ENCODE assay signal across 7 cellular contexts in genomic region chr9:134301387-134302129, GRCh38.
A peak's percentile ranks its signal among the peaks of the same experiment; 100 is the strongest.
DNase-seq lines count a peak whose midpoint lies in the region; ATAC-seq lines count a peak whose summit lies in the region.

No MANE protein-coding gene starts in this region.

- H3K27ac ChIP-seq in effector memory CD4-positive, alpha-beta T cell (ENCODE audit: insufficient read depth, low read length, poor library complexity, severe bottlenecking): no peak overlapping the region

- H3K4me3 ChIP-seq in effector memory CD4-positive, alpha-beta T cell (ENCODE audit: insufficient read depth, low read depth, low read length, poor library complexity, severe bottlenecking): no peak overlapping the region

- ATAC-seq in GM21367 (IDR thresholded peaks at IDR 0.05; ENCODE audit: unreplicated experiment) (peak; percentile 62), HG02642 (IDR thresholded peaks at IDR 0.05; ENCODE audit: poor library complexity, unreplicated experiment) (no peak), HG03139 (IDR thresholded peaks at IDR 0.05; ENCODE audit: unreplicated experiment) (no peak)

- H3K36me3 ChIP-seq in effector memory CD4-positive, alpha-beta T cell (ENCODE audit: control insufficient read depth, insufficient read depth, low read length): no peaks in the 10 kb centered on the region

- H3K27me3 ChIP-seq in effector memory CD4-positive, alpha-beta T cell (replicated peaks; ENCODE audit: control insufficient read depth, insufficient read depth, low read length, poor library complexity, severe bottlenecking): no peaks in the 10 kb centered on the region

- H3K9me3 ChIP-seq in effector memory CD4-positive, alpha-beta T cell (ENCODE audit: control insufficient read depth, low read length): no peaks in the 10 kb centered on the region

- H3K4me1 ChIP-seq in effector memory CD4-positive, alpha-beta T cell (ENCODE audit: control insufficient read depth, insufficient read depth, low read length, poor library complexity, severe bottlenecking): peaks cover 4% of the 10 kb centered on the region

- DNase-seq in RPMI8226 (peak; percentile 60), NCI-H345 treated with DMSO at 0.1 percent for 48 hours (lab: John Stamatoyannopoulos, UW; ENCODE audit: unreplicated experiment) (no peak)
- peak; percentile 12 to 55 (median 31) for DNase-seq in effector memory CD4-positive, alpha-beta T cell
- peak; percentile 28 to 31 for DNase-seq in stimulated activated CD8-positive, alpha-beta memory T cell treated with anti-CD3 and anti-CD28 coated beads, Interleukin-4, amount 100 ng/mL, for 1 hour (ENCODE audit: low read depth in 2 of 2, low spot score in 1 of 2)
